In the genomic region with DNA sequence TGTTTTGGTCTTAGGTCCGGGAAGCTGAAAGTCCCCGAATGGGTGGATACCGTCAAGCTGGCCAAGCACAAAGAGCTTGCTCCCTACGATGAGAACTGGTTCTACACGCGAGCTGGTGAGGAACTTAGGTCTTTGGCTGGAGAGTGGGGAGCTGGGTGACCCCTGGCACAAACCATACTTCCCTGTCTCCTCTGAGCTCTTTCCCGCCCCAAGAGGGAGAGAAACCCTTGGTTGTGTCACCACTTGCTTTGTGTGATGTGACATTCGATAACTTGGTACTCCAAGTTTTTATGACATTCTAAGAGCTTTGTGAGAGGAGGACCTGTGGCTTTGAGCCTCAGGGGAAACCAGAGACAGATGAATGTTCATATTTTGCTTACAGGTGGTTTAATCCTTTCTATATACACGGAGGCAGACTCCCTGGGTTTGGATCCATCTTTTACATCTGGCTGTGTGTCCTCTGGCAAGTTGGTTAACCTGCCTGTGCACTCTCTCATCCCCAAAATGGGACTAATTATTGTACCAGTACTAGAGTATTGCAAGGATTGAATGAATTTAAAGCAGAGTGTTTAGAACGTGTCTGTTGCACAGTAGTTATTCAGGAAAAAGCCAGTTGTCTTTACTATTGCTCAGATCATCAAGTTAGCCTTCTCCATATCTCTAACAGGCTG, we compare ENCODE assay signal across 8 cellular contexts. TPM values are rescaled to one million over a fixed set of nuclear protein-coding genes. Genes with fewer than 3 reads are reported as not detected.
DNase-seq lines count a peak whose midpoint lies in the region; ATAC-seq and TF ChIP-seq lines count a peak whose summit lies in the region.

No MANE protein-coding gene starts in this region.

- H3K27me3 ChIP-seq in ACC112 (ENCODE audit: insufficient read depth, low read length) (no peaks in the 10 kb centered on the region), brain microvascular endothelial cell (replicated peaks) (no peaks in the 10 kb centered on the region)

- H3K27me3 Mint-ChIP-seq in mesothelial cell of epicardium (ENCODE audit: low read depth) = peaks cover 8% of the 10 kb centered on the region

- no peak for DNase-seq in Jurkat, Clone E6-1 (ENCODE audit: low read depth, low spot score)
- DNase-seq in brain microvascular endothelial cell (no peak), mesothelial cell of epicardium (ENCODE audit: low spot score in 2 of 2, unreplicated experiment in 2 of 2) (no peak), DMS114 treated with DMSO at 0.1 percent for 48 hours (lab: John Stamatoyannopoulos, UW; ENCODE audit: unreplicated experiment) (no peak), left lobe of liver (ENCODE audit: low spot score) (no peak), SKM-1 (lab: John Stamatoyannopoulos, UW; ENCODE audit: unreplicated experiment) (no peak)

- peaks cover 29% of the 10 kb centered on the region for H3K4me1 Mint-ChIP-seq in mesothelial cell of epicardium

- H3K27ac ChIP-seq in ACC112 (ENCODE audit: low read depth, low read length) (peak overlapping the region; percentile 81), brain microvascular endothelial cell (peak overlapping the region; percentile 82)

- no peaks in the 10 kb centered on the region for H3K9me3 Mint-ChIP-seq in mesothelial cell of epicardium

- H3K27ac Mint-ChIP-seq in mesothelial cell of epicardium = peak overlapping the region; percentile 95

- no peak for TF ChIP-seq CTCF in brain microvascular endothelial cell (IDR thresholded peaks at IDR 0.05; ENCODE audit: low read depth, low read length, missing control alignments)
- TF ChIP-seq CTCF in mesothelial cell of epicardium (IDR thresholded peaks at IDR 0.05; ENCODE audit: unreplicated experiment) = no peak

- peak overlapping the region; percentile 90 for H3K4me3 Mint-ChIP-seq in mesothelial cell of epicardium

- in situ Hi-C loops in brain microvascular endothelial cell (cut with HindIII; ENCODE audit: low pct_ligation_motif_present, low sequenced_read_pairs) = no loop called here

- peaks cover 34% of the 10 kb centered on the region for H3K36me3 Mint-ChIP-seq in mesothelial cell of epicardium

- peaks cover 54% of the 10 kb centered on the region for H3K79me2 ChIP-seq in ACC112 (ENCODE audit: control insufficient read depth, insufficient read depth, low read length, unreplicated experiment)

- H3K36me3 ChIP-seq in ACC112 (ENCODE audit: insufficient read depth, low read length) (peaks cover 32% of the 10 kb centered on the region), brain microvascular endothelial cell (replicated peaks) (peaks cover 54% of the 10 kb centered on the region)

- no peak overlapping the region for H2AFZ ChIP-seq in ACC112 (ENCODE audit: low read length, unreplicated experiment)

- H3K4me3 ChIP-seq in ACC112 (ENCODE audit: low read depth, low read length) (peak overlapping the region; percentile 99), brain microvascular endothelial cell (ENCODE audit: low read depth, low read length) (peak overlapping the region; percentile 99)
- H3K4me3 ChIP-seq in Jurkat, Clone E6-1 (ENCODE audit: low read length) = peak overlapping the region; percentile 82

- H3K4me1 ChIP-seq in ACC112 (ENCODE audit: control insufficient read depth, insufficient read depth, low read length, unreplicated experiment) = peaks cover 12% of the 10 kb centered on the region

- ATAC-seq in left lobe of liver = no peak
- no peak for ATAC-seq in GM18907 (IDR thresholded peaks at IDR 0.05; ENCODE audit: unreplicated experiment)

RNA-seq across cellular contexts. Expression of gene RPS19, which starts 1.2 kb away (rescaled TPM):
- 3,313 TPM for polyA plus RNA-seq in Jurkat, Clone E6-1 (2012; ENCODE audit: insufficient read depth, insufficient read length)
- 2,197 to 2,288 TPM (median 2,263 TPM) in 3 replicates for total RNA-seq in mesothelial cell of epicardium
- total RNA-seq in left lobe of liver = 519 TPM

RNA-seq across cellular contexts. Expression of gene CD79A, which starts 15.8 kb away (rescaled TPM):
- 8.5 TPM for polyA plus RNA-seq in Jurkat, Clone E6-1 (2012; ENCODE audit: insufficient read depth, insufficient read length)
- total RNA-seq in mesothelial cell of epicardium = 0.43 to 0.62 TPM (median 0.58 TPM) in 3 replicates
- total RNA-seq in left lobe of liver = 0.55 TPM

RNA-seq across cellular contexts. Expression of gene DMRTC2, which starts 16.4 kb away (rescaled TPM):
- polyA plus RNA-seq in Jurkat, Clone E6-1 (2012; ENCODE audit: insufficient read depth, insufficient read length) = not detected
- total RNA-seq in mesothelial cell of epicardium (not detected in 3 replicates), left lobe of liver (not detected)

RNA-seq across cellular contexts. Expression of gene LYPD4, which starts 16.8 kb away (rescaled TPM):
- not detected for polyA plus RNA-seq in Jurkat, Clone E6-1 (2012; ENCODE audit: insufficient read depth, insufficient read length)
- total RNA-seq in mesothelial cell of epicardium (not detected in 3 replicates), left lobe of liver (not detected)

RNA-seq across cellular contexts. Expression of gene ARHGEF1, which starts 21.8 kb away (rescaled TPM):
- polyA plus RNA-seq in Jurkat, Clone E6-1 (2012; ENCODE audit: insufficient read depth, insufficient read length) = 154 TPM
- total RNA-seq in mesothelial cell of epicardium = 78.8 to 83.9 TPM (median 82.4 TPM) in 3 replicates
- total RNA-seq in left lobe of liver = 37.4 TPM
